Comparison of ENCODE assay signal across 23 cellular contexts in genomic region chr2:38430603-38431002, GRCh38. TPM values are rescaled to one million over a fixed set of nuclear protein-coding genes. Genes with fewer than 3 reads are reported as not detected.
DNase-seq lines count a peak whose midpoint lies in the region; ATAC-seq and TF ChIP-seq lines count a peak whose summit lies in the region.
"Had no signal": no experiment of that assay in that cellular context is flagged by ENCODE, and none has a peak within 500 bp of the region (broad histone marks: within the 10 kb centered on the region; RNA-seq: fewer than 3 reads in every experiment).

No MANE protein-coding gene starts in this region.

- no TSS peak for BruUV-seq in IMR-90 (replicated peaks; lab: Mats Ljungman, UMichigan)

- no peak for DNase-seq in IMR-90
- DNase-seq in osteocyte (ENCODE audit: extremely low spot score, unreplicated experiment), result no peak
- no peak for DNase-seq in type B pancreatic cell (ENCODE audit: extremely low spot score, unreplicated experiment)
- no peak for DNase-seq in dermis blood vessel endothelial cell
- DNase-seq in anterior cingulate cortex (lab: John Stamatoyannopoulos, UW), result no peak
- DNase-seq: AML-193; CD4-positive, alpha-beta T cell; DMS53; GM23248; HCEC 1CT; MM.1S; NCI-H2029; NCI-H446 treated with DMSO at 0.1 percent for 48 hours; NCI-H526; NCI-H82; NK-92 treated with Interleukin-12 subunit alpha and Interleukin-12 subunit beta, amount 100 ng/mL, for 24 hours; PC-3 had no signal

- in situ Hi-C loops in IMR-90 (cut with MboI; ENCODE audit: low sequenced_read_pairs), result no loop called here

- H3K9me3 ChIP-seq in IMR-90 (ENCODE audit: control insufficient read depth, insufficient read depth, low read length) (no peaks in the 10 kb centered on the region; the same call in 1 of the 2 replicates), iPS-15b (ENCODE audit: control insufficient read depth, insufficient read depth, low read length) (no peaks in the 10 kb centered on the region)
- H3K9me3 ChIP-seq: A549 had no signal

- H3K4me2 ChIP-seq in IMR-90 (ENCODE audit: low read depth, low read length), result no peak overlapping the region
- H3K4me2 ChIP-seq: A549; BLaER1 treated with 17β-estradiol and CSF1 and Interleukin-3, amounts not matched to agents 10 nM and 100 nM; KMS-11 had no signal

- no peak overlapping the region for H3K4ac ChIP-seq in IMR-90 (ENCODE audit: low read depth, low read length)

- H3K18ac ChIP-seq in IMR-90 (ENCODE audit: low read depth, low read length), result no peak overlapping the region

- H3K4me1 ChIP-seq in IMR-90 (ENCODE audit: control insufficient read depth, insufficient read depth, low read length) (no peaks in the 10 kb centered on the region), iPS-15b (ENCODE audit: control insufficient read depth, insufficient read depth, low read length) (peaks cover 14% of the 10 kb centered on the region)
- H3K4me1 ChIP-seq: BLaER1 treated with 17β-estradiol and CSF1 and Interleukin-3, amounts not matched to agents 10 nM and 100 nM had no signal

- H3K27ac Mint-ChIP-seq in osteocyte (ENCODE audit: unreplicated experiment), result peak overlapping the region; percentile 76
- H3K27ac Mint-ChIP-seq in type B pancreatic cell, result no peak overlapping the region
- H3K27ac Mint-ChIP-seq: CD4-positive, alpha-beta T cell; IgD-negative memory B cell had no signal

- H2BK120ac ChIP-seq in IMR-90 (ENCODE audit: low read depth, low read length), result no peak overlapping the region

- ATAC-seq in IMR-90 (ENCODE audit: low read depth), result no peak
- ATAC-seq in HG02623 (IDR thresholded peaks at IDR 0.05; ENCODE audit: unreplicated experiment), result no peak
- ATAC-seq: A549, PC-3 had no signal

- CTCF ChIA-PET in IMR-90 (lab: Yijun Ruan, JAX), result interaction anchor here (0.5 kb wide), 1 partner anchor 717 kb away, joined by 3 read pairs; no protein-coding TSS in a partner anchor

- H2BK5ac ChIP-seq in IMR-90 (ENCODE audit: low read depth, low read length, poor library complexity, severe bottlenecking), result no peak overlapping the region

- no CpG with 5 or more reads among the region's 13 CpGs for WGBS in IMR-90 (ENCODE audit: extremely low coverage in 2 of 2, insufficient read length in 1 of 2), 2 experiments

- no peak overlapping the region for H3K23ac ChIP-seq in IMR-90 (ENCODE audit: low read depth, low read length)

- intact Hi-C loops in IMR-90 (cut with micrococcal nuclease), result no loop called here

- dilution Hi-C loops in IMR-90 (cut with HindIII; ENCODE audit: low sequenced_read_pairs, unreplicated experiment), result no loop called here

- H3K36me3 ChIP-seq in IMR-90 (ENCODE audit: control insufficient read depth, insufficient read depth, low read length) (no peaks in the 10 kb centered on the region), iPS-15b (ENCODE audit: control insufficient read depth, insufficient read depth, low read length) (no peaks in the 10 kb centered on the region)
- H3K36me3 ChIP-seq: BLaER1 treated with 17β-estradiol and CSF1 and Interleukin-3, amounts not matched to agents 10 nM and 100 nM had no signal

- H3K4me3 ChIP-seq in IMR-90 (ENCODE audit: insufficient read depth, low read depth, low read length) (no peak overlapping the region), iPS-15b (ENCODE audit: low read depth, low read length) (no peak overlapping the region)
- H3K4me3 ChIP-seq: A549; BLaER1 treated with 17β-estradiol and CSF1 and Interleukin-3, amounts not matched to agents 10 nM and 100 nM; GM23248 had no signal

- no peak overlapping the region for H3K14ac ChIP-seq in IMR-90 (replicated peaks; ENCODE audit: low read depth, low read length)

- H2AK5ac ChIP-seq in IMR-90 (ENCODE audit: low read depth, low read length), result no peak overlapping the region

- no peak overlapping the region for H4K5ac ChIP-seq in IMR-90 (ENCODE audit: low read depth, low read length)

- no peak overlapping the region for H2BK20ac ChIP-seq in IMR-90 (ENCODE audit: low read depth, low read length)

- no peak overlapping the region for H2AK9ac ChIP-seq in IMR-90 (replicated peaks; ENCODE audit: low read depth, low read length, poor library complexity)

- no peak overlapping the region for H2BK15ac ChIP-seq in IMR-90 (ENCODE audit: low read depth, low read length)

- TF ChIP-seq CTCF in IMR-90 (conservative IDR thresholded peaks at IDR 0.05; ENCODE audit: low read depth, low read length), result no peak
- TF ChIP-seq CTCF in osteocyte (IDR thresholded peaks at IDR 0.05), result no peak
- no peak for TF ChIP-seq CTCF in type B pancreatic cell (conservative IDR thresholded peaks at IDR 0.05)

- no peak overlapping the region for H3K9ac ChIP-seq in IMR-90 (ENCODE audit: low read depth, low read length)
- H3K9ac ChIP-seq in iPS-15b (ENCODE audit: low read depth, low read length), result peak overlapping the region; percentile 2
- H3K9ac ChIP-seq: BLaER1 treated with 17β-estradiol and CSF1 and Interleukin-3, amounts not matched to agents 10 nM and 100 nM; GM23248; KMS-11 had no signal

- H3K79me1 ChIP-seq in IMR-90 (ENCODE audit: low read depth in 1 of 2, low read length in 2 of 2), result no peaks in the 10 kb centered on the region

- H3K56ac ChIP-seq in IMR-90 (ENCODE audit: extremely low read depth, insufficient read depth, low read length), result no peak overlapping the region

- no peaks in the 10 kb centered on the region for H3K36me3 Mint-ChIP-seq in osteocyte (ENCODE audit: unreplicated experiment)
- no peaks in the 10 kb centered on the region for H3K36me3 Mint-ChIP-seq in type B pancreatic cell

- no peak for TF ChIP-seq POLR2A in IMR-90 (IDR thresholded peaks at IDR 0.05; ENCODE audit: low read depth, low read length)

- H3K4me1 Mint-ChIP-seq in osteocyte (ENCODE audit: unreplicated experiment) (peaks cover 71% of the 10 kb centered on the region), type B pancreatic cell (ENCODE audit: unreplicated experiment) (peaks cover 20% of the 10 kb centered on the region)
- H3K4me1 Mint-ChIP-seq: IgD-negative memory B cell had no signal

- H3K9me1 ChIP-seq in IMR-90 (ENCODE audit: insufficient read depth, low read length), result no peaks in the 10 kb centered on the region

- H4K8ac ChIP-seq in IMR-90 (ENCODE audit: low read depth in 2 of 2, low read length in 2 of 2), result no peak overlapping the region

- H3K27me3 ChIP-seq in IMR-90 (ENCODE audit: control insufficient read depth, insufficient read depth, low read length) (peaks cover 40% of the 10 kb centered on the region), iPS-15b (ENCODE audit: control insufficient read depth, insufficient read depth, low read length) (no peaks in the 10 kb centered on the region)
- H3K27me3 ChIP-seq: BLaER1 treated with 17β-estradiol and CSF1 and Interleukin-3, amounts not matched to agents 10 nM and 100 nM had no signal

- TF ChIP-seq RAD21 in IMR-90 (IDR thresholded peaks at IDR 0.05; ENCODE audit: low read length), result no peak

- H3K9me3 Mint-ChIP-seq in osteocyte (ENCODE audit: unreplicated experiment), result no peaks in the 10 kb centered on the region
- H3K9me3 Mint-ChIP-seq in type B pancreatic cell, result no peaks in the 10 kb centered on the region
- H3K9me3 Mint-ChIP-seq: CD4-positive, alpha-beta T cell had no signal

- H4K20me1 ChIP-seq in IMR-90 (ENCODE audit: insufficient read depth, low read length), result no peaks in the 10 kb centered on the region
- H4K20me1 ChIP-seq: BLaER1 treated with 17β-estradiol and CSF1 and Interleukin-3, amounts not matched to agents 10 nM and 100 nM had no signal

- peak overlapping the region; percentile 53 for H2AFZ ChIP-seq in IMR-90 (replicated peaks; ENCODE audit: low read length, poor library complexity)
- H2AFZ ChIP-seq: GM23248 had no signal

- POLR2A ChIA-PET in IMR-90 (lab: Charles Lee; ENCODE audit: unreplicated experiment), result no interaction called here

- H3K27me3 Mint-ChIP-seq in osteocyte (ENCODE audit: unreplicated experiment) (no peaks in the 10 kb centered on the region), type B pancreatic cell (no peaks in the 10 kb centered on the region)

- H3K4me3 Mint-ChIP-seq in osteocyte (ENCODE audit: unreplicated experiment), result no peak overlapping the region
- peak overlapping the region; percentile 11 for H3K4me3 Mint-ChIP-seq in type B pancreatic cell
- H3K4me3 Mint-ChIP-seq: CD4-positive, alpha-beta T cell; IgD-negative memory B cell had no signal

- no peak overlapping the region for H4K91ac ChIP-seq in IMR-90 (ENCODE audit: insufficient read depth, low read depth, low read length)

- no peak overlapping the region for H3K27ac ChIP-seq in IMR-90 (ENCODE audit: insufficient read depth, low read length)
- H3K27ac ChIP-seq: A549; BLaER1 treated with 17β-estradiol and CSF1 and Interleukin-3, amounts not matched to agents 10 nM and 100 nM; GM23248; KMS-11 had no signal

TF ChIP-seq in IMR-90, 13 proteins besides CTCF, POLR2A, EP300 and RAD21 (continues in another document):
- TF ChIP-seq BHLHE40 (IDR thresholded peaks at IDR 0.05; ENCODE audit: low read depth, low read length), result no peak
- TF ChIP-seq MAFK (IDR thresholded peaks at IDR 0.05; ENCODE audit: low read depth, low read length), result no peak
- TF ChIP-seq RFX5 (IDR thresholded peaks at IDR 0.05; ENCODE audit: low read depth, low read length), result no peak
- TF ChIP-seq MAZ (IDR thresholded peaks at IDR 0.05; ENCODE audit: borderline replicate concordance, low read depth, low read length), result no peak
- no peak for TF ChIP-seq ELK1 (IDR thresholded peaks at IDR 0.05; ENCODE audit: borderline replicate concordance, low read depth, low read length)
- no peak for TF ChIP-seq CHD1 (IDR thresholded peaks at IDR 0.05; ENCODE audit: low read depth, low read length)
- TF ChIP-seq SMC3 (IDR thresholded peaks at IDR 0.05; ENCODE audit: low read depth, low read length), result no peak

RNA-seq across cellular contexts. Expression of gene ATL2, which starts 53.5 kb away (rescaled TPM):
- total RNA-seq in IMR-90 (2012; rRNA removed) (62.6 and 83.6 TPM in 2 replicates), osteocyte (45.8 and 47.8 TPM in 2 replicates), type B pancreatic cell (ENCODE audit: low replicate concordance) (56.4 and 62.6 TPM in 2 replicates), dermis blood vessel endothelial cell (107 and 129 TPM in 2 replicates)
- 16.0 and 22.1 TPM in 2 replicates for polyA plus RNA-seq in IMR-90 (2012; rRNA removed)
- polyA plus RNA-seq in IMR-90 (2012; cell fraction: cytosol; rRNA removed), result 5.3 and 8.6 TPM in 2 replicates
- polyA plus RNA-seq in IMR-90 (2012; cell fraction: nucleus; rRNA removed; ENCODE audit: low replicate concordance), result 11.8 and 28.8 TPM in 2 replicates
